In the genomic region with DNA sequence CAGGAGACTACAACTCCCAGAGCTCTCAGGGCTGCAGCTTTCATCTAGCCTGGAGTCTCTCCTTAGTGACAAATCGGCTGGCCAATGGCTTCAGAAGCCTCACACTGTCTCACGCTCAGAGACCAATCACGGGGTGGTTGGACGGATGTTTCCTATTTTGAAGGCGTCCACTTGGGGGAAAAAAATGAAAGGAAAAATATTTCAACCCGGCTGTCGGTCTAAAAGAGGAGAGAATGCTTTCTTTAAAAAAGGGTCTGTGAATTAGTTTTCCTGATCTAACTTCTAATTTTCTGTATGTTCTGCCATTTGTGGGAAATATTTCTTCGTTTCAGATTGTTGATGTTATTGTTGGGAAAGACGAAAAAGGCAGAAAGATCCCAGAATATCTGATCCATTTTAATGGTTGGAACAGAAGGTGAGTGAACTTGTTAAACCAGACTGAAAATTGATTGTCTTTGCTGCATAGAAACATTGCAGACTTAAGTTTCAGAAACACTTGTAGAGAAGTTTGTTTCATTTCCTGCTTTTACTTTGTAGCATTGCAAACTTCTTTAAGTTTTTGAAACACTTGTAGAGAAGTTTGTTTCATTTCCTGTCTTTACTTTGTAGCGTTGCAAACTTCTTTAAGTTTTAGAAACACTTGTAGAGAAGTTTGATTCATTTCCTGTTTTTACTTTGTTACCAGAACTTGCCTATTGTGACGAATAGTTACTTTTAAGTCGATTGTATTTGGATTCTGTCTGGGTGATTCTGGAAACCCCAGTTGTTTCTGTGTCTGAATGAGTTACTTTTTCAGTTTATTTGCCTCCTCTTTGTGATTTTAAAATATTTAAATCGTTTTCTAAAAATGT, we compare ENCODE assay signal across 8 cellular contexts. TPM values are rescaled to one million over a fixed set of nuclear protein-coding genes. Genes with fewer than 3 reads are reported as not detected.
DNase-seq lines count a peak whose midpoint lies in the region; ATAC-seq and TF ChIP-seq lines count a peak whose summit lies in the region.

No MANE protein-coding gene starts in this region.

- H4K20me1 ChIP-seq in BLaER1 treated with 17β-estradiol and CSF1 and Interleukin-3, amounts not matched to agents 10 nM and 100 nM: peaks cover 0 to 15% (median 6%) of the 10 kb centered on the region in 11 experiments; a peak in 13 of 22 replicates

- H3K4me2 ChIP-seq in BLaER1 treated with 17β-estradiol and CSF1 and Interleukin-3, amounts not matched to agents 10 nM and 100 nM: peak overlapping the region; percentile 75 to 92 (median 80)

- peaks cover 9 to 55% (median 21%) of the 10 kb centered on the region in 10 experiments; a peak in 19 of 20 replicates for H3K4me1 ChIP-seq in BLaER1 treated with 17β-estradiol and CSF1 and Interleukin-3, amounts not matched to agents 10 nM and 100 nM

- peak overlapping the region; percentile 61 to 86 (median 78) for H3K4me3 ChIP-seq in BLaER1 treated with 17β-estradiol and CSF1 and Interleukin-3, amounts not matched to agents 10 nM and 100 nM
- H3K4me3 ChIP-seq in coronary artery (peak overlapping the region; percentile 72), kidney epithelial cell (ENCODE audit: low read depth, low read length) (peak overlapping the region; percentile 87)

- DNase-seq in NCI-H510A (lab: John Stamatoyannopoulos, UW): peak; percentile 66
- DNase-seq in activated CD4-positive, alpha-beta T cell treated with anti-CD3 and anti-CD28 coated beads for 1 hour: peak; percentile 48
- peak; percentile 88 for DNase-seq in coronary artery (ENCODE audit: low spot score)
- DNase-seq in kidney epithelial cell (ENCODE audit: low read depth): peak; percentile 79
- peak; percentile 69 for DNase-seq in stimulated activated CD4-positive, alpha-beta T cell treated with anti-CD3 and anti-CD28 coated beads, Interleukin-1b, Interleukin-23, amount 100 ng/mL, for 48 hours

- ATAC-seq in GM19351 (IDR thresholded peaks at IDR 0.05; ENCODE audit: unreplicated experiment) (peak; percentile 74), HG03457 (IDR thresholded peaks at IDR 0.05; ENCODE audit: unreplicated experiment) (peak; percentile 60)

- TF ChIP-seq CTCF in coronary artery (IDR thresholded peaks at IDR 0.05) (no peak), kidney epithelial cell (IDR thresholded peaks at IDR 0.05; ENCODE audit: insufficient read depth, low read length, poor library complexity, severe bottlenecking) (no peak)

- peak overlapping the region; percentile 83 to 95 (median 88) for H3K9ac ChIP-seq in BLaER1 treated with 17β-estradiol and CSF1 and Interleukin-3, amounts not matched to agents 10 nM and 100 nM

- peak overlapping the region; percentile 80 to 95 (median 84) for H3K27ac ChIP-seq in BLaER1 treated with 17β-estradiol and CSF1 and Interleukin-3, amounts not matched to agents 10 nM and 100 nM
- peak overlapping the region; percentile 85 to 89 for H3K27ac ChIP-seq in coronary artery

- H3K36me3 ChIP-seq in BLaER1 treated with 17β-estradiol and CSF1 and Interleukin-3, amounts not matched to agents 10 nM and 100 nM: peaks cover 26 to 40% (median 31%) of the 10 kb centered on the region in 11 experiments; a peak in 21 of 22 replicates
- H3K36me3 ChIP-seq in kidney epithelial cell (ENCODE audit: control insufficient read depth, insufficient read depth, low read length): no peaks in the 10 kb centered on the region

- peaks cover 0 to 37% (median 6%) of the 10 kb centered on the region in 11 experiments; a peak in 12 of 22 replicates for H3K9me3 ChIP-seq in BLaER1 treated with 17β-estradiol and CSF1 and Interleukin-3, amounts not matched to agents 10 nM and 100 nM (replicated peaks in 1 of 11)

- H3K27me3 ChIP-seq in BLaER1 treated with 17β-estradiol and CSF1 and Interleukin-3, amounts not matched to agents 10 nM and 100 nM: peaks cover 49 to 84% (median 71%) of the 10 kb centered on the region in 11 experiments
- no peaks in the 10 kb centered on the region for H3K27me3 ChIP-seq in kidney epithelial cell (ENCODE audit: control insufficient read depth, insufficient read depth, low read length)

RNA-seq across cellular contexts. Expression of a gene that starts 1.6 kb away (rescaled TPM):
- 30.9 and 32.1 TPM in 2 replicates for total RNA-seq in kidney epithelial cell

Comparison
In these comparisons a context has a peak if more than half of its experiments do, and no peak if none do; other contexts are left out.
1. Peak in every context shown above with its lines: DNase-seq, ATAC-seq, H3K4me3 ChIP-seq and H3K27ac ChIP-seq.